In the genomic region with DNA sequence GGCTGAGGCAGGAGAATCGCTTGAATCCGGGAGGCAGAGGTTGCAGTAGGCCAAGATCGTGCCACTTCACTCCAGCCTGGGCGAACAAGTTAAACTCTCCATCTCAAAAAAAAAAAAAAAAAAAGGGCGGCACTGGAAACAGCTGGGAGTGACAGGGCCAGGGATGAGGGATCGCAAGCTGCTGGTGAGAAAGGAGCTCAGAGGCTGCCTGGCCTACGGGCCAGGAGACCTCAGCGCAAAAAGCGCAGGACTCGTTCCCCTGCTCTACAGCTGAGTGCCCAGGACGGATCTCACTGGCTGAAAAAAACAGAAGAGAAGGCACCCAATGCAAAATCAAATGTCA, we compare ENCODE assay signal across 8 cellular contexts. TPM values are rescaled to one million over a fixed set of nuclear protein-coding genes. Genes with fewer than 3 reads are reported as not detected.
A peak's percentile ranks its signal among the peaks of the same experiment; 100 is the strongest.
DNase-seq lines count a peak whose midpoint lies in the region; ATAC-seq and TF ChIP-seq lines count a peak whose summit lies in the region.

No MANE protein-coding gene starts in this region.

- H3K9me3 Mint-ChIP-seq in activated naive CD4-positive, alpha-beta T cell treated with anti-CD3 and anti-CD28 coated beads, Interleukin-2, amount 50 U/mL, for 24 hours: no peaks in the 10 kb centered on the region
- no peaks in the 10 kb centered on the region for H3K9me3 Mint-ChIP-seq in progenitor cell of endocrine pancreas (ENCODE audit: low read depth)

- peaks cover 20% of the 10 kb centered on the region; the same call in 1 of the 2 replicates for H3K4me1 ChIP-seq in HUES64 (ENCODE audit: insufficient read depth, low read length)

- H3K27me3 Mint-ChIP-seq in activated naive CD4-positive, alpha-beta T cell treated with anti-CD3 and anti-CD28 coated beads, Interleukin-2, amount 50 U/mL, for 24 hours: no peaks in the 10 kb centered on the region
- no peaks in the 10 kb centered on the region for H3K27me3 Mint-ChIP-seq in progenitor cell of endocrine pancreas

- ATAC-seq in left cardiac atrium: peak; percentile 29 to 55

- peak; percentile 31 for DNase-seq in activated CD4-positive, alpha-beta T cell treated with anti-CD3 and anti-CD28 coated beads for 48 hours
- DNase-seq in activated CD4-positive, alpha-beta T cell treated with anti-CD3 and anti-CD28 coated beads for 4 hours: no peak
- DNase-seq in left cardiac atrium: peak; percentile 32
- no peak for DNase-seq in progenitor cell of endocrine pancreas (ENCODE audit: low spot score, unreplicated experiment)
- no peak for DNase-seq in GM20000 (ENCODE audit: low spot score)
- DNase-seq in T1000 (lab: John Stamatoyannopoulos, UW): no peak

- H3K4me3 Mint-ChIP-seq in activated naive CD4-positive, alpha-beta T cell treated with anti-CD3 and anti-CD28 coated beads, Interleukin-2, amount 50 U/mL, for 24 hours: peak overlapping the region; percentile 92
- peak overlapping the region; percentile 81 for H3K4me3 Mint-ChIP-seq in progenitor cell of endocrine pancreas (ENCODE audit: low read depth)

- peak overlapping the region; percentile 80 for H3K4me3 ChIP-seq in HUES64 (ENCODE audit: low read length)

- H3K9ac ChIP-seq in HUES64 (ENCODE audit: low read depth, low read length): peak overlapping the region; percentile 83

- intact Hi-C loops in left cardiac atrium (cut with DNase I): no loop called here

- peak overlapping the region; percentile 76 for H3K27ac ChIP-seq in HUES64 (ENCODE audit: low read depth, low read length)

- peaks cover 9% of the 10 kb centered on the region for H3K36me3 Mint-ChIP-seq in activated naive CD4-positive, alpha-beta T cell treated with anti-CD3 and anti-CD28 coated beads, Interleukin-2, amount 50 U/mL, for 24 hours
- H3K36me3 Mint-ChIP-seq in progenitor cell of endocrine pancreas (ENCODE audit: insufficient read depth): peaks cover 1% of the 10 kb centered on the region

- peaks cover 26% of the 10 kb centered on the region for H3K36me3 ChIP-seq in HUES64 (ENCODE audit: insufficient read depth, low read length)

- H3K9me3 ChIP-seq in HUES64 (ENCODE audit: insufficient read depth, low read depth, low read length): no peaks in the 10 kb centered on the region

- TF ChIP-seq CTCF in progenitor cell of endocrine pancreas (IDR thresholded peaks at IDR 0.05; ENCODE audit: unreplicated experiment) (no peak), GM20000 (IDR thresholded peaks at IDR 0.05; ENCODE audit: extremely low read depth, missing control alignments) (no peak)

- no peak overlapping the region for H3K27ac Mint-ChIP-seq in activated naive CD4-positive, alpha-beta T cell treated with anti-CD3 and anti-CD28 coated beads, Interleukin-2, amount 50 U/mL, for 24 hours
- peak overlapping the region; percentile 98 for H3K27ac Mint-ChIP-seq in progenitor cell of endocrine pancreas

- peaks cover 50% of the 10 kb centered on the region for H3K4me1 Mint-ChIP-seq in activated naive CD4-positive, alpha-beta T cell treated with anti-CD3 and anti-CD28 coated beads, Interleukin-2, amount 50 U/mL, for 24 hours
- H3K4me1 Mint-ChIP-seq in progenitor cell of endocrine pancreas (ENCODE audit: low read depth): peaks cover 29% of the 10 kb centered on the region

- WGBS in HUES64: 4% methylated on average over 9 of the region's 11 CpGs

- no peaks in the 10 kb centered on the region for H3K27me3 ChIP-seq in HUES64 (ENCODE audit: insufficient read depth, low read length)

RNA-seq across cellular contexts. Expression of a gene that starts 0.7 kb away (rescaled TPM):
- 62.6 TPM for polyA plus RNA-seq in HUES64 (2013, experiment 1 of 2)
- 56.7 TPM for polyA plus RNA-seq in HUES64 (2013, experiment 2 of 2)
- total RNA-seq in left cardiac atrium (10 to 100 TPM; 21.9 to 25.0 TPM), progenitor cell of endocrine pancreas (62.6 and 65.1 TPM in 2 replicates)

Comparison
In these comparisons a context has a peak if more than half of its experiments do, and no peak if none do; other contexts are left out.
1. DNase-seq: peak in activated CD4-positive, alpha-beta T cell treated with anti-CD3 and anti-CD28 coated beads for 48 hours (single experiment) and left cardiac atrium (single experiment); none in activated CD4-positive, alpha-beta T cell treated with anti-CD3 and anti-CD28 coated beads for 4 hours (0 of 2), progenitor cell of endocrine pancreas (single experiment), GM20000 (single experiment) and T1000 (single experiment).